In genomic region chr3:190494907-190495306, GRCh38 we compare ENCODE assay signal across 19 cellular contexts. TPM values are rescaled to one million over a fixed set of nuclear protein-coding genes. Genes with fewer than 3 reads are reported as not detected.
DNase-seq lines count a peak whose midpoint lies in the region; ATAC-seq, FAIRE-seq and TF ChIP-seq lines count a peak whose summit lies in the region.
"Had no signal": no experiment of that assay in that cellular context is flagged by ENCODE, and none has a peak within 500 bp of the region (broad histone marks: within the 10 kb centered on the region; RNA-seq: fewer than 3 reads in every experiment).

No MANE protein-coding gene starts in this region.

- H3F3A ChIP-seq in smooth muscle cell (ENCODE audit: low read depth), result no peaks in the 10 kb centered on the region

- H4K20me1 ChIP-seq in BLaER1 treated with 17β-estradiol and CSF1 and Interleukin-3, amounts not matched to agents 10 nM and 100 nM, result no peaks in the 10 kb centered on the region
- H4K20me1 ChIP-seq in osteoblast (ENCODE audit: insufficient read depth, low read length), result no peaks in the 10 kb centered on the region
- H4K20me1 ChIP-seq in smooth muscle cell (ENCODE audit: low read depth), result no peaks in the 10 kb centered on the region

- H3K9ac ChIP-seq in BLaER1 treated with 17β-estradiol and CSF1 and Interleukin-3, amounts not matched to agents 10 nM and 100 nM, result no peak overlapping the region
- H3K9ac ChIP-seq in SK-N-MC (ENCODE audit: insufficient read length), result no peak overlapping the region
- no peak overlapping the region for H3K9ac ChIP-seq in smooth muscle cell (ENCODE audit: low read depth)
- H3K9ac ChIP-seq: KMS-11 had no signal

- BruUV-seq in A673 (replicated peaks; lab: Mats Ljungman, UMichigan), result no TSS peak

- H3K27ac ChIP-seq in A673 (ENCODE audit: low read depth, low read length, poor library complexity, severe bottlenecking) (peak overlapping the region; percentile 70), SK-N-MC (peak overlapping the region; percentile 34; the same call in 1 of the 2 replicates), osteoblast (ENCODE audit: low read depth, low read length) (peak overlapping the region; percentile 40), pancreas (no peak overlapping the region), smooth muscle cell (ENCODE audit: low read depth) (no peak overlapping the region)
- no peak overlapping the region for H3K27ac ChIP-seq in BLaER1 treated with 17β-estradiol and CSF1 and Interleukin-3, amounts not matched to agents 10 nM and 100 nM
- H3K27ac ChIP-seq: KMS-11 had no signal

- CTCF ChIA-PET in A673 (lab: Charles Lee), result interaction anchor here (0.7 kb wide), 1 partner anchor 19 kb away, joined by 3 read pairs; the partner anchor contains the start of gene IL1RAP

- no peak for ATAC-seq in pancreas

- H3K36me3 ChIP-seq in A673 (ENCODE audit: insufficient read depth, low read length, poor library complexity, severe bottlenecking) (no peaks in the 10 kb centered on the region), SK-N-MC (ENCODE audit: insufficient read depth, low read length) (no peaks in the 10 kb centered on the region), osteoblast (ENCODE audit: insufficient read depth, low read length) (no peaks in the 10 kb centered on the region), pancreas (no peaks in the 10 kb centered on the region), smooth muscle cell (ENCODE audit: low read depth) (no peaks in the 10 kb centered on the region)
- no peaks in the 10 kb centered on the region for H3K36me3 ChIP-seq in BLaER1 treated with 17β-estradiol and CSF1 and Interleukin-3, amounts not matched to agents 10 nM and 100 nM
- H3K36me3 ChIP-seq: BE2C had no signal

- H3K9me3 ChIP-seq in A673 (ENCODE audit: low read depth, low read length, poor library complexity, severe bottlenecking), result no peaks in the 10 kb centered on the region
- no peaks in the 10 kb centered on the region for H3K9me3 ChIP-seq in BLaER1 treated with 17β-estradiol and CSF1 and Interleukin-3, amounts not matched to agents 10 nM and 100 nM (replicated peaks in 1 of 11)
- H3K9me3 ChIP-seq in SK-N-MC (ENCODE audit: low read depth, low read length), result no peaks in the 10 kb centered on the region
- H3K9me3 ChIP-seq in osteoblast (ENCODE audit: low read depth, low read length), result no peaks in the 10 kb centered on the region
- H3K9me3 ChIP-seq in pancreas, result no peaks in the 10 kb centered on the region
- no peaks in the 10 kb centered on the region for H3K9me3 ChIP-seq in smooth muscle cell (replicated peaks; ENCODE audit: low read depth)
- H3K9me3 ChIP-seq: BE2C, Caco-2 had no signal

- peak; percentile 74 for DNase-seq in A673 (ENCODE audit: low spot score)
- no peak for DNase-seq in SK-N-MC (ENCODE audit: low read depth, low spot score)
- DNase-seq in osteoblast (ENCODE audit: insufficient read length, low spot score, missing footprints), result no peak
- no peak for DNase-seq in HuH-7 (ENCODE audit: low spot score)
- DNase-seq in pancreas, result no peak
- DNase-seq in smooth muscle cell (lab: John Stamatoyannopoulos, UW; ENCODE audit: unreplicated experiment), result no peak
- DNase-seq: BE2C; Caco-2; CD8-positive, alpha-beta memory T cell; DND-41; GDM1; HCEC 1CT; HFFc6 had no signal

- H3K4me2 ChIP-seq in BLaER1 treated with 17β-estradiol and CSF1 and Interleukin-3, amounts not matched to agents 10 nM and 100 nM, result peak overlapping the region; percentile 1 to 55 (median 19); a peak in 13 of 22 replicates
- H3K4me2 ChIP-seq in osteoblast (ENCODE audit: insufficient read depth, low read length) (no peak overlapping the region), smooth muscle cell (no peak overlapping the region)
- H3K4me2 ChIP-seq: KMS-11 had no signal

- no peak for FAIRE-seq in pancreas (lab: Jason Lieb, UNC)
- FAIRE-seq: GM19239, H1 had no signal

- intact Hi-C loops in A673 (cut with micrococcal nuclease; ENCODE audit: unreplicated experiment) (loop anchor here (1.0 kb wide), 1 partner anchor 20 kb away; no protein-coding TSS in a partner anchor), pancreas (cut with DNase I) (no loop called here)

- H3K4me3 ChIP-seq in A673 (ENCODE audit: low read depth, low read length, poor library complexity, severe bottlenecking) (no peak overlapping the region), SK-N-MC (peak overlapping the region; percentile 36), osteoblast (ENCODE audit: insufficient read depth, low read length) (no peak overlapping the region), pancreas (no peak overlapping the region), smooth muscle cell (no peak overlapping the region)
- no peak overlapping the region for H3K4me3 ChIP-seq in BLaER1 treated with 17β-estradiol and CSF1 and Interleukin-3, amounts not matched to agents 10 nM and 100 nM

- no peak for TF ChIP-seq CTCF in A673 (conservative IDR thresholded peaks at IDR 0.05; ENCODE audit: low read depth, low read length)
- no peak for TF ChIP-seq CTCF in osteoblast (IDR thresholded peaks at IDR 0.05; ENCODE audit: extremely low read depth, low read depth, low read length)
- TF ChIP-seq CTCF in pancreas (IDR thresholded peaks at IDR 0.05), result no peak
- TF ChIP-seq CTCF in smooth muscle cell (IDR thresholded peaks at IDR 0.05; ENCODE audit: borderline replicate concordance, insufficient read depth, poor library complexity, severe bottlenecking), result no peak

- H3K79me2 ChIP-seq in osteoblast (ENCODE audit: insufficient read depth, low read length) (no peaks in the 10 kb centered on the region), smooth muscle cell (ENCODE audit: low read depth) (no peaks in the 10 kb centered on the region)

- H3K4me1 ChIP-seq in A673 (ENCODE audit: insufficient read depth, low read length, poor library complexity, severe bottlenecking) (peaks cover 65% of the 10 kb centered on the region), osteoblast (ENCODE audit: insufficient read depth, low read length) (peaks cover 20% of the 10 kb centered on the region), pancreas (no peaks in the 10 kb centered on the region), smooth muscle cell (ENCODE audit: low read depth) (no peaks in the 10 kb centered on the region)
- H3K4me1 ChIP-seq in BLaER1 treated with 17β-estradiol and CSF1 and Interleukin-3, amounts not matched to agents 10 nM and 100 nM, result peaks cover 6 to 35% (median 11%) of the 10 kb centered on the region in 10 experiments; a peak in 18 of 20 replicates
- H3K4me1 ChIP-seq: BE2C, Caco-2 had no signal

- H2AFZ ChIP-seq in osteoblast (ENCODE audit: low read length) (peak overlapping the region; percentile 48), smooth muscle cell (ENCODE audit: low read depth) (no peak overlapping the region)

- POLR2A ChIA-PET in A673 (lab: Charles Lee; ENCODE audit: low non-redundant PET), result no interaction called here

- no peaks in the 10 kb centered on the region for H3K27me3 ChIP-seq in A673 (replicated peaks; ENCODE audit: insufficient read depth, low read depth, low read length, poor library complexity)
- H3K27me3 ChIP-seq in BLaER1 treated with 17β-estradiol and CSF1 and Interleukin-3, amounts not matched to agents 10 nM and 100 nM, result no peaks in the 10 kb centered on the region
- no peaks in the 10 kb centered on the region for H3K27me3 ChIP-seq in osteoblast (ENCODE audit: insufficient read depth, low read length)
- H3K27me3 ChIP-seq in pancreas, result no peaks in the 10 kb centered on the region
- H3K27me3 ChIP-seq in smooth muscle cell (ENCODE audit: low read depth), result no peaks in the 10 kb centered on the region
- H3K27me3 ChIP-seq: BE2C had no signal

RNA-seq across cellular contexts. Expression of gene IL1RAP, which starts 19.0 kb away (rescaled TPM):
- 207 and 233 TPM in 2 replicates for total RNA-seq in A673 (2021)
- 14.7 and 14.8 TPM in 2 replicates for total RNA-seq in osteoblast
- 1 to 10 TPM; 3.0 to 9.3 (median 3.7) TPM for total RNA-seq in pancreas
- polyA plus RNA-seq in pancreas, result 1 to 10 TPM in 1 of 2 donors, under 1 TPM in 1; 0.49 to 1.6 TPM
- total RNA-seq in smooth muscle cell, result 49.1 and 53.5 TPM in 2 replicates
- 13.5 and 16.5 TPM in 2 replicates for polyA plus RNA-seq in smooth muscle cell

RNA-seq across cellular contexts. Expression of gene TMEM207, which starts 45.2 kb away (rescaled TPM):
- not detected in 2 replicates for total RNA-seq in A673 (2021)
- total RNA-seq in osteoblast, result not detected in 2 replicates
- not detected for total RNA-seq in pancreas
- polyA plus RNA-seq in pancreas, result not detected
- total RNA-seq in smooth muscle cell, result not detected in 2 replicates
- polyA plus RNA-seq in smooth muscle cell, result not detected in 2 replicates
- total RNA-seq: Caco-2; CD8-positive, alpha-beta memory T cell; H1; HFFc6; HT1080 had no signal
- polyA plus RNA-seq: AG04450; CD8-positive, alpha-beta memory T cell; H1 had no signal

Comparison
In these comparisons a context has a peak if more than half of its experiments do, and no peak if none do; other contexts are left out.
1. H3K27ac ChIP-seq: peak in A673 (single experiment), SK-N-MC (single experiment) and osteoblast (single experiment); none in BLaER1 treated with 17β-estradiol and CSF1 and Interleukin-3, amounts not matched to agents 10 nM and 100 nM (0 of 11), pancreas (0 of 4) and smooth muscle cell (single experiment).
2. H3K4me2 ChIP-seq: peak in BLaER1 treated with 17β-estradiol and CSF1 and Interleukin-3, amounts not matched to agents 10 nM and 100 nM (11 of 11); none in osteoblast (single experiment) and smooth muscle cell (single experiment).